ENCODE assay signal across 21 cellular contexts in genomic region chr11:126105022-126105747, GRCh38.
"Had no signal": no experiment of that assay in that cellular context is flagged by ENCODE, and none has a peak within 500 bp of the region (broad histone marks: within the 10 kb centered on the region; RNA-seq: fewer than 3 reads in every experiment).

No MANE protein-coding gene starts in this region.

- H3K27ac ChIP-seq: breast epithelium, esophagus muscularis mucosa, gastroesophageal sphincter, prostate gland, right atrium auricular region, stomach, suprapubic skin, tibial nerve had no signal

- H3K9me3 ChIP-seq: breast epithelium, esophagus muscularis mucosa, gastroesophageal sphincter, mucosa of descending colon, prostate gland, right atrium auricular region, stomach, suprapubic skin, tibial nerve had no signal

- H3K4me3 ChIP-seq: breast epithelium, esophagus muscularis mucosa, gastroesophageal sphincter, mucosa of descending colon, prostate gland, right atrium auricular region, stomach, suprapubic skin, tibial nerve had no signal

- DNase-seq: activated CD4-positive, alpha-beta T cell treated with anti-CD3 and anti-CD28 coated beads, Interleukin-2, amount 50 U/mL, for 4 hours; activated CD8-positive, alpha-beta memory T cell treated with anti-CD3 and anti-CD28 coated beads for 24 hours; activated CD8-positive, alpha-beta memory T cell treated with anti-CD3 and anti-CD28 coated beads, Interleukin-2, amount 50 U/mL, for 4 hours; activated naive CD4-positive, alpha-beta T cell; activated T-cell treated with anti-CD3 and anti-CD28 coated beads, Interleukin-2, amount 50 U/mL, for 24 hours; effector memory CD8-positive, alpha-beta T cell; head of caudate nucleus; left colon; mesenchymal stem cell; mucosa of descending colon; stimulated activated CD4-positive, alpha-beta T cell treated with anti-CD3 and anti-CD28 coated beads, Interleukin-4, amount 100 ng/mL, for 4 hours; stomach; T-cell had no signal

- H3K27me3 ChIP-seq: breast epithelium, esophagus muscularis mucosa, gastroesophageal sphincter, right atrium auricular region, stomach, suprapubic skin, tibial nerve had no signal

- H3K36me3 ChIP-seq: breast epithelium, esophagus muscularis mucosa, gastroesophageal sphincter, prostate gland, right atrium auricular region, stomach, suprapubic skin, tibial nerve had no signal

- H3K4me1 ChIP-seq: breast epithelium, prostate gland had no signal

- ATAC-seq: activated T-helper 17 cell treated with anti-CD3 and anti-CD28 coated beads, Interleukin-2, amount 50 U/mL, for 72 hours; effector memory CD8-positive, alpha-beta T cell; gastroesophageal sphincter; left colon; mucosa of descending colon; T-cell had no signal
